ENCODE assay signal across 28 cellular contexts in genomic region chr3:65787827-65788226, GRCh38.
"Had no signal": no experiment of that assay in that cellular context is flagged by ENCODE, and none has a peak within 500 bp of the region (broad histone marks: within the 10 kb centered on the region; RNA-seq: fewer than 3 reads in every experiment).

No MANE protein-coding gene starts in this region.

- H3K27me3 Mint-ChIP-seq: effector memory CD8-positive, alpha-beta T cell; stimulated activated naive B cell treated with anti-CD40 and anti-IgM and Interleukin-4, amounts not matched to agents 10 μg/mL and 1 μg/mL and 100 μg/mL, for 72 hours had no signal

- H3K4me1 Mint-ChIP-seq: natural killer cell; stimulated activated naive B cell treated with anti-CD40 and anti-IgM and Interleukin-4, amounts not matched to agents 10 μg/mL and 1 μg/mL and 100 μg/mL, for 72 hours had no signal

- H3K4me3 Mint-ChIP-seq: activated T-cell treated with anti-CD3 and anti-CD28 coated beads, Interleukin-2, amount 50 U/mL, for 72 hours; effector memory CD8-positive, alpha-beta T cell; natural killer cell; stimulated activated naive B cell treated with anti-CD40 and anti-IgM and Interleukin-4, amounts not matched to agents 10 μg/mL and 1 μg/mL and 100 μg/mL, for 72 hours; T-helper 1 cell treated with Interleukin-12 subunit alpha and Interleukin-12 subunit beta and Interleukin-4 antibody, amounts not matched to agents 30 μg/mL and 1 μg/mL, for 36 hours had no signal

- H3K36me3 Mint-ChIP-seq: activated naive CD4-positive, alpha-beta T cell treated with anti-CD3 and anti-CD28 coated beads, Interleukin-2, amount 50 U/mL, for 72 hours; natural killer cell had no signal

- ATAC-seq: activated naive CD4-positive, alpha-beta T cell treated with anti-CD3 and anti-CD28 coated beads, Interleukin-2, amount 50 U/mL, for 72 hours; activated T-cell treated with anti-CD3 and anti-CD28 coated beads, Interleukin-2, amount 50 U/mL, for 72 hours; effector memory CD8-positive, alpha-beta T cell; gastroesophageal sphincter; natural killer cell; psoas muscle; stimulated activated naive B cell treated with anti-CD40 and anti-IgM and Interleukin-4, amounts not matched to agents 10 μg/mL and 1 μg/mL and 100 μg/mL, for 72 hours had no signal

- DNase-seq: activated CD4-positive, alpha-beta T cell treated with anti-CD3 and anti-CD28 coated beads for 4 hours; activated CD4-positive, alpha-beta T cell treated with anti-CD3 and anti-CD28 coated beads, Interleukin-2, amount 50 U/mL, for 4 hours; activated naive CD4-positive, alpha-beta T cell; activated T-cell treated with anti-CD3 and anti-CD28 coated beads for 4 hours; activated T-cell treated with anti-CD3 and anti-CD28 coated beads, Interleukin-2, amount 50 U/mL, for 72 hours; effector memory CD8-positive, alpha-beta T cell; erythroblast; islet precursor cell; left ventricle myocardium superior; mammary epithelial cell; natural killer cell; pancreas; psoas muscle; stimulated activated CD4-positive, alpha-beta T cell treated with anti-CD3 and anti-CD28 coated beads, Interleukin-15, amount 100 ng/mL, for 24 hours; stimulated activated CD4-positive, alpha-beta T cell treated with anti-CD3 and anti-CD28 coated beads, Interleukin-2, amount 100 ng/mL, for 24 hours; stimulated activated naive B cell treated with anti-CD40 and anti-IgM and Interleukin-4, amounts not matched to agents 10 μg/mL and 1 μg/mL and 100 μg/mL, for 72 hours; stomach; SW 1271; T-helper 9 cell; transverse colon had no signal

- H3K4me1 ChIP-seq: psoas muscle had no signal

- H3K4me2 ChIP-seq: hepatocyte, smooth muscle cell had no signal

- H3K27me3 ChIP-seq: gastroesophageal sphincter, hepatocyte, neutrophil, pancreas, stomach, transverse colon had no signal

- H3K9me3 Mint-ChIP-seq: activated T-cell treated with anti-CD3 and anti-CD28 coated beads, Interleukin-2, amount 50 U/mL, for 72 hours; effector memory CD8-positive, alpha-beta T cell; natural killer cell; stimulated activated naive B cell treated with anti-CD40 and anti-IgM and Interleukin-4, amounts not matched to agents 10 μg/mL and 1 μg/mL and 100 μg/mL, for 72 hours; T-helper 1 cell treated with Interleukin-12 subunit alpha and Interleukin-12 subunit beta and Interleukin-4 antibody, amounts not matched to agents 30 μg/mL and 1 μg/mL, for 36 hours had no signal

- H3K27ac ChIP-seq: neutrophil, pancreas, psoas muscle, transverse colon, VCaP had no signal

- H3K36me3 ChIP-seq: gastroesophageal sphincter, neutrophil, pancreas, stomach, transverse colon had no signal

- H3K4me3 ChIP-seq: coronary artery, gastroesophageal sphincter, hepatocyte, pancreas, psoas muscle, smooth muscle cell, stomach, transverse colon had no signal

- H3K27ac Mint-ChIP-seq: activated naive CD4-positive, alpha-beta T cell treated with anti-CD3 and anti-CD28 coated beads, Interleukin-2, amount 50 U/mL, for 72 hours; activated T-cell treated with anti-CD3 and anti-CD28 coated beads, Interleukin-2, amount 50 U/mL, for 72 hours; effector memory CD8-positive, alpha-beta T cell; natural killer cell; stimulated activated naive B cell treated with anti-CD40 and anti-IgM and Interleukin-4, amounts not matched to agents 10 μg/mL and 1 μg/mL and 100 μg/mL, for 72 hours; T-helper 1 cell treated with Interleukin-12 subunit alpha and Interleukin-12 subunit beta and Interleukin-4 antibody, amounts not matched to agents 30 μg/mL and 1 μg/mL, for 36 hours had no signal
